12 cellular contexts compared by ENCODE assay signal in genomic region chr3:145716519-145716918, GRCh38.
"Had no signal": no experiment of that assay in that cellular context is flagged by ENCODE, and none has a peak within 500 bp of the region (broad histone marks: within the 10 kb centered on the region; RNA-seq: fewer than 3 reads in every experiment).

No MANE protein-coding gene starts in this region.

- H3K9me3 ChIP-seq: adrenal gland, thoracic aorta had no signal

- H3K36me3 ChIP-seq: adrenal gland, thoracic aorta had no signal

- H3K9ac ChIP-seq: parathyroid adenoma had no signal

- H3K4me3 ChIP-seq: adrenal gland, skin epidermis, thoracic aorta had no signal

- DNase-seq: activated naive CD4-positive, alpha-beta T cell treated with anti-CD3 and anti-CD28 coated beads, Interleukin-2, amount 10 ng/mL, durations not matched to agents 7 days and 5 days; adrenal gland; dermis blood vessel endothelial cell; erythroblast; hippocampal formation; naive thymus-derived CD4-positive, alpha-beta T cell; stimulated activated CD4-positive, alpha-beta T cell treated with anti-CD3 and anti-CD28 coated beads, Interleukin-4, amount 100 ng/mL, for 4 hours; stimulated activated naive CD8-positive, alpha-beta T cell treated with anti-CD3 and anti-CD28 coated beads, Interleukin-15, amount 100 ng/mL, for 72 hours had no signal

- H3K4me1 ChIP-seq: adrenal gland, parathyroid adenoma had no signal

- H3K27me3 ChIP-seq: adrenal gland had no signal

- ATAC-seq: activated CD4-positive, CD25-positive, alpha-beta regulatory T cell treated with anti-CD3 and anti-CD28 coated beads, Interleukin-2, amount 50 U/mL, for 24 hours; naive thymus-derived CD4-positive, alpha-beta T cell; stimulated activated naive CD8-positive, alpha-beta T cell treated with anti-CD3 and anti-CD28 coated beads, Interleukin-15, amount 100 ng/mL, for 72 hours had no signal
